ENCODE assay signal across 8 cellular contexts in the genomic region with DNA sequence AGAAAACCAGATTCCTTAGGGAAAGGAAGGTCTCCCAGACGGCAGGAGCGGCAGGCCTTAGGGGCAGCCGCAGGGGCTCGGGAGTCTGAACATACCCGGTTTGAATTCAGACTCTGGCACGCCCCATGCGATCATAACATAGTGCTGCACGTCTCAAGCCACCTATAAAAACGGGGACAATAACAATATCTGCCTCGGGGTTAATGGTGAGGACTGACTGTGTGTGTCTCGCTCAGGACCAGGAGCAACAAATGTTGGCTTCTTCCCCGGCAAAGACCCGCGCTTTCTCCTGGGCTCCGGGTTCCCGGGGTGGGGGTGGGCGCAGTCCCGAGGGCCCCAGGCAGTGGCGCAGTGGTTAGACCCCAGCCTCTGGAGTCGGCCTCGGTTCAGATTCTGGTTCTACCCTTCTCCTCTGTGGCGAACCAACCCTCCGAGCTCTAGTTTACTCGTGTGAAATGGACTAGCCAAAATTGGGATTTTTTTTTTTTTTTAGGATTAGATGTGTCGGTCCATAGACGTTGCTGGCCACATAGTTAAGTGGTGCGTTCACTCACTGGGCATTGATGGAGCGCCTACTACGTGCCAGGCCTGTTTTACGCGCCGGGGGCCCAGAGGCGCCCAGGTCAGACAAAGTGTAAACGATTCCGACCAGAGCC. TPM values are rescaled to one million over a fixed set of nuclear protein-coding genes. Genes with fewer than 3 reads are reported as not detected.
A peak's percentile ranks its signal among the peaks of the same experiment; 100 is the strongest.
DNase-seq lines count a peak whose midpoint lies in the region; ATAC-seq and TF ChIP-seq lines count a peak whose summit lies in the region.

No MANE protein-coding gene starts in this region.

- no peaks in the 10 kb centered on the region for H3K27me3 ChIP-seq in mammary epithelial cell (ENCODE audit: insufficient read depth, low read length)

- BruUV-seq in mammary epithelial cell (replicated peaks; lab: Mats Ljungman, UMichigan), result TSS peak; percentile 75

- no peaks in the 10 kb centered on the region for H4K20me1 ChIP-seq in mammary epithelial cell (ENCODE audit: insufficient read depth, low read length)

- peak overlapping the region; percentile 52 to 61 (median 61) for H3K4me3 ChIP-seq in mammary epithelial cell (replicated peaks in 1 of 3; ENCODE audit: insufficient read depth in 1 of 3, low read depth in 2 of 3, low read length in 3 of 3)

- H3K9me3 ChIP-seq in mammary epithelial cell (replicated peaks; ENCODE audit: insufficient read depth, low read length), result no peaks in the 10 kb centered on the region

- dilution Hi-C loops in mammary epithelial cell (cut with HindIII; ENCODE audit: low sequenced_read_pairs), result no loop called here

- peak; percentile 48 to 49 for ATAC-seq in stimulated activated naive B cell treated with anti-CD40 and anti-IgM and Interleukin-4, amounts not matched to agents 10 μg/mL and 1 μg/mL and 100 μg/mL, for 72 hours (replicated peaks)
- ATAC-seq in GM18907 (IDR thresholded peaks at IDR 0.05; ENCODE audit: unreplicated experiment), result no peak

- H3K4me1 ChIP-seq in mammary epithelial cell (ENCODE audit: insufficient read depth, low read length), result peaks cover 45% of the 10 kb centered on the region

- H3K79me2 ChIP-seq in mammary epithelial cell (ENCODE audit: insufficient read depth, low read length), result peaks cover 43% of the 10 kb centered on the region

- H3K27ac Mint-ChIP-seq in IgD-negative memory B cell, result peak overlapping the region in 1 of 3 donors; percentile 5
- peak overlapping the region; percentile 59 for H3K27ac Mint-ChIP-seq in stimulated activated naive B cell treated with anti-CD40 and anti-IgM and Interleukin-4, amounts not matched to agents 10 μg/mL and 1 μg/mL and 100 μg/mL, for 72 hours

- in situ Hi-C loops in mammary epithelial cell (cut with MboI; ENCODE audit: low sequenced_read_pairs in 2 of 2), result loop anchor here in 1 of 2 donors (5.0 to 10.0 kb wide), 2 partner anchors 74 to 399 kb away; no protein-coding TSS in a partner anchor

- WGBS in mammary epithelial cell (ENCODE audit: low coverage, missing lambda C conversion rate), result 22% methylated on average over 14 of the region's 35 CpGs

- H3K36me3 ChIP-seq in mammary epithelial cell (ENCODE audit: insufficient read depth, low read length), result no peaks in the 10 kb centered on the region

- H3K4me1 Mint-ChIP-seq in IgD-negative memory B cell, result peaks cover 6 to 10% (median 8%) of the 10 kb centered on the region in 3 donors
- H3K4me1 Mint-ChIP-seq in stimulated activated naive B cell treated with anti-CD40 and anti-IgM and Interleukin-4, amounts not matched to agents 10 μg/mL and 1 μg/mL and 100 μg/mL, for 72 hours, result peaks cover 14 to 35% of the 10 kb centered on the region in 2 donors

- peak in 1 of 2 donors; percentile 30 for TF ChIP-seq CTCF in mammary epithelial cell (conservative IDR thresholded peaks at IDR 0.05 in 1 of 2, IDR thresholded peaks at IDR 0.05 in 1 of 2; ENCODE audit: extremely low read depth in 1 of 2, insufficient read depth in 1 of 2, low read depth in 1 of 2, low read length in 2 of 2)

- DNase-seq in mammary epithelial cell, result peak; percentile 43
- peak; percentile 43 for DNase-seq in kidney glomerular epithelial cell (lab: John Stamatoyannopoulos, UW)
- no peak for DNase-seq in stimulated activated naive B cell treated with anti-CD40 and anti-IgM and Interleukin-4, amounts not matched to agents 10 μg/mL and 1 μg/mL and 100 μg/mL, for 72 hours
- DNase-seq in cerebellar nuclear complex (lab: John Stamatoyannopoulos, UW), result no peak
- DNase-seq in SW480 (ENCODE audit: low spot score), result no peak
- no peak for DNase-seq in NCI-H524 (lab: John Stamatoyannopoulos, UW)

- H3K27ac ChIP-seq in mammary epithelial cell (ENCODE audit: insufficient read depth, low read depth, low read length), result peak overlapping the region; percentile 100

- peaks cover 55% of the 10 kb centered on the region for H3K27me3 Mint-ChIP-seq in IgD-negative memory B cell
- peaks cover 49 to 65% of the 10 kb centered on the region in 2 donors for H3K27me3 Mint-ChIP-seq in stimulated activated naive B cell treated with anti-CD40 and anti-IgM and Interleukin-4, amounts not matched to agents 10 μg/mL and 1 μg/mL and 100 μg/mL, for 72 hours

- intact Hi-C loops in mammary epithelial cell (cut with micrococcal nuclease), result loop anchor here (2.0 to 10.0 kb wide), 6 partner anchors 30 to 696 kb away; no protein-coding TSS in a partner anchor

- CTCF ChIA-PET in mammary epithelial cell (lab: Charles Lee; ENCODE audit: low non-redundant PET), result no interaction called here

- H3K4me2 ChIP-seq in mammary epithelial cell (ENCODE audit: insufficient read depth, low read depth, low read length), result peak overlapping the region; percentile 98

- peak overlapping the region; percentile 68 to 90 (median 84) for H3K4me3 Mint-ChIP-seq in IgD-negative memory B cell
- peak overlapping the region; percentile 84 to 86 for H3K4me3 Mint-ChIP-seq in stimulated activated naive B cell treated with anti-CD40 and anti-IgM and Interleukin-4, amounts not matched to agents 10 μg/mL and 1 μg/mL and 100 μg/mL, for 72 hours

- peaks cover 0 to 2% (median 1%) of the 10 kb centered on the region in 3 donors for H3K9me3 Mint-ChIP-seq in IgD-negative memory B cell
- no peaks in the 10 kb centered on the region for H3K9me3 Mint-ChIP-seq in stimulated activated naive B cell treated with anti-CD40 and anti-IgM and Interleukin-4, amounts not matched to agents 10 μg/mL and 1 μg/mL and 100 μg/mL, for 72 hours

- no peak overlapping the region for H2AFZ ChIP-seq in mammary epithelial cell (ENCODE audit: low read depth, low read length)

- H3K36me3 Mint-ChIP-seq in IgD-negative memory B cell, result no peaks in the 10 kb centered on the region
- H3K36me3 Mint-ChIP-seq in stimulated activated naive B cell treated with anti-CD40 and anti-IgM and Interleukin-4, amounts not matched to agents 10 μg/mL and 1 μg/mL and 100 μg/mL, for 72 hours, result no peaks in the 10 kb centered on the region

- peak overlapping the region; percentile 97 for H3K9ac ChIP-seq in mammary epithelial cell (ENCODE audit: insufficient read depth, low read length)

RNA-seq across cellular contexts. Expression of a gene that starts 1.0 kb away (rescaled TPM):
- polyA plus RNA-seq in IgD-negative memory B cell, result 2.0 TPM
- 10 to 100 TPM; 54.6 to 63.0 TPM for total RNA-seq in mammary epithelial cell
- polyA plus RNA-seq in mammary epithelial cell, result 36.8 TPM
- 66.1 TPM for polyA minus RNA-seq in mammary epithelial cell

Comparison
In these comparisons a context has a peak if more than half of its experiments do, and no peak if none do; other contexts are left out.
1. DNase-seq: peak in mammary epithelial cell (single experiment) and kidney glomerular epithelial cell (single experiment); none in stimulated activated naive B cell treated with anti-CD40 and anti-IgM and Interleukin-4, amounts not matched to agents 10 μg/mL and 1 μg/mL and 100 μg/mL, for 72 hours (single experiment), cerebellar nuclear complex (0 of 2), SW480 (single experiment) and NCI-H524 (0 of 2).
2. RNA of a gene that starts 1.0 kb away (polyA plus RNA-seq): 36.8 TPM in mammary epithelial cell (single experiment); 2.0 TPM in IgD-negative memory B cell (single experiment); every median in the first group is over 10 times any median in the second.